In genomic region chr6:170552765-170553685, GRCh38 we compare ENCODE assay signal across 8 cellular contexts. TPM values are rescaled to one million over a fixed set of nuclear protein-coding genes. Genes with fewer than 3 reads are reported as not detected.
DNase-seq lines count a peak whose midpoint lies in the region; ATAC-seq and TF ChIP-seq lines count a peak whose summit lies in the region.

Gene PSMB1, minus strand, starts transcription at chr6:170553307. Its CDS starts 65 bp downstream, at chr6:170553242.

- H3K36me3 ChIP-seq in RWPE2 (ENCODE audit: low read depth) = peaks cover 56% of the 10 kb centered on the region

- no peaks in the 10 kb centered on the region for H3K27me3 ChIP-seq in RWPE2 (ENCODE audit: insufficient read depth, poor library complexity, severe bottlenecking)

- DNase-seq in EH (ENCODE audit: low read depth) (peak; percentile 96), GOT3 (lab: John Stamatoyannopoulos, UW) (peak; percentile 79), LNCaP clone FGC (ENCODE audit: low read depth) (peak; percentile 83), RWPE2 (ENCODE audit: low spot score) (peak; percentile 95), fibroblast of pulmonary artery (ENCODE audit: low read depth) (peak; percentile 97), natural killer cell (peak; percentile 78)
- peak; percentile 75 for DNase-seq in activated T-helper 2 cell treated with anti-CD3 and anti-CD28 coated beads, Interferon-gamma antibody, Interleukin-2, Interleukin-4, amounts not matched to agents 10 μg/mL and 5 μg/mL and 100 μg/mL, durations not matched to agents 14 hours and 24 hours and 36 hours (ENCODE audit: low spot score)
- DNase-seq in stimulated activated naive CD4-positive, alpha-beta T cell treated with Interleukin-2 at 50 U/mL for 16 hours (lab: John Stamatoyannopoulos, UW) = peak; percentile 87

- H3K9me3 Mint-ChIP-seq in activated T-helper 2 cell treated with anti-CD3 and anti-CD28 coated beads, Interferon-gamma antibody, Interleukin-2, Interleukin-4, amounts not matched to agents 10 μg/mL and 5 μg/mL and 100 μg/mL, durations not matched to agents 14 hours and 24 hours and 36 hours = no peaks in the 10 kb centered on the region
- no peaks in the 10 kb centered on the region for H3K9me3 Mint-ChIP-seq in natural killer cell

- ATAC-seq in RWPE2 (ENCODE audit: low read depth) (peak; percentile 74), natural killer cell (peak; percentile 41 to 55 (median 46))

- H3K27ac Mint-ChIP-seq in activated T-helper 2 cell treated with anti-CD3 and anti-CD28 coated beads, Interferon-gamma antibody, Interleukin-2, Interleukin-4, amounts not matched to agents 10 μg/mL and 5 μg/mL and 100 μg/mL, durations not matched to agents 14 hours and 24 hours and 36 hours = no peak within 1 kb of the TSS
- no peak within 1 kb of the TSS for H3K27ac Mint-ChIP-seq in natural killer cell

- no peak within 1 kb of the TSS for H3K4me3 Mint-ChIP-seq in activated T-helper 2 cell treated with anti-CD3 and anti-CD28 coated beads, Interferon-gamma antibody, Interleukin-2, Interleukin-4, amounts not matched to agents 10 μg/mL and 5 μg/mL and 100 μg/mL, durations not matched to agents 14 hours and 24 hours and 36 hours (ENCODE audit: low read depth)
- H3K4me3 Mint-ChIP-seq in natural killer cell = no peak within 1 kb of the TSS

- no peaks in the 10 kb centered on the region for H3K9me3 ChIP-seq in RWPE2 (ENCODE audit: severe bottlenecking)

- no peaks in the 10 kb centered on the region for H3K27me3 Mint-ChIP-seq in activated T-helper 2 cell treated with anti-CD3 and anti-CD28 coated beads, Interferon-gamma antibody, Interleukin-2, Interleukin-4, amounts not matched to agents 10 μg/mL and 5 μg/mL and 100 μg/mL, durations not matched to agents 14 hours and 24 hours and 36 hours (ENCODE audit: low read depth)
- H3K27me3 Mint-ChIP-seq in natural killer cell (ENCODE audit: low read depth in 2 of 2) = no peaks in the 10 kb centered on the region

- peak within 1 kb of the TSS; percentile 52 for H3K27ac ChIP-seq in RWPE2 (ENCODE audit: poor library complexity, severe bottlenecking)

- peaks cover 34% of the 10 kb centered on the region for H3K4me1 Mint-ChIP-seq in activated T-helper 2 cell treated with anti-CD3 and anti-CD28 coated beads, Interferon-gamma antibody, Interleukin-2, Interleukin-4, amounts not matched to agents 10 μg/mL and 5 μg/mL and 100 μg/mL, durations not matched to agents 14 hours and 24 hours and 36 hours (ENCODE audit: low read depth)
- H3K4me1 Mint-ChIP-seq in natural killer cell = peaks cover 13 to 43% of the 10 kb centered on the region in 2 donors

- H3K4me3 ChIP-seq in LNCaP clone FGC (ENCODE audit: low read depth, low read length) (peak within 1 kb of the TSS; percentile 81), RWPE2 (ENCODE audit: severe bottlenecking) (peak within 1 kb of the TSS; percentile 71), fibroblast of pulmonary artery (replicated peaks; ENCODE audit: low read depth, low read length) (peak within 1 kb of the TSS; percentile 95)

- peaks cover 43% of the 10 kb centered on the region for H3K36me3 Mint-ChIP-seq in activated T-helper 2 cell treated with anti-CD3 and anti-CD28 coated beads, Interferon-gamma antibody, Interleukin-2, Interleukin-4, amounts not matched to agents 10 μg/mL and 5 μg/mL and 100 μg/mL, durations not matched to agents 14 hours and 24 hours and 36 hours (ENCODE audit: low read depth)
- H3K36me3 Mint-ChIP-seq in natural killer cell = no peaks in the 10 kb centered on the region

- peaks cover 11% of the 10 kb centered on the region for H3K4me1 ChIP-seq in RWPE2 (ENCODE audit: insufficient read depth, poor library complexity, severe bottlenecking)

- intact Hi-C loops in activated T-helper 2 cell treated with anti-CD3 and anti-CD28 coated beads, Interferon-gamma antibody, Interleukin-2, Interleukin-4, amounts not matched to agents 10 μg/mL and 5 μg/mL and 100 μg/mL, durations not matched to agents 14 hours and 24 hours and 36 hours (cut with micrococcal nuclease) = no loop called here
- intact Hi-C loops in natural killer cell (cut with micrococcal nuclease) = loop anchor here (1.0 to 5.0 kb wide), 2 partner anchors 88 to 851 kb away; partner anchors contain the start of genes C6orf120 and WDR27

- TF ChIP-seq CTCF in LNCaP clone FGC (IDR thresholded peaks at IDR 0.05; ENCODE audit: control insufficient read depth, extremely low read depth, insufficient read depth) (no peak), RWPE2 (IDR thresholded peaks at IDR 0.05; ENCODE audit: poor library complexity, severe bottlenecking) (no peak), fibroblast of pulmonary artery (IDR thresholded peaks at IDR 0.05; ENCODE audit: low read length, missing control alignments) (no peak), natural killer cell (IDR thresholded peaks at IDR 0.05) (no peak)

RNA-seq across cellular contexts. Expression of gene PSMB1, which starts in this region (rescaled TPM):
- total RNA-seq in activated T-helper 2 cell treated with anti-CD3 and anti-CD28 coated beads, Interferon-gamma antibody, Interleukin-2, Interleukin-4, amounts not matched to agents 10 μg/mL and 5 μg/mL and 100 μg/mL, durations not matched to agents 14 hours and 24 hours and 36 hours = 277 and 278 TPM in 2 replicates
- 100 to 1,000 TPM; 102 to 129 (median 103) TPM for total RNA-seq in natural killer cell

Comparison
In these comparisons a context has a peak if more than half of its experiments do, and no peak if none do; other contexts are left out.
1. Peak in every context shown above with its lines: DNase-seq, ATAC-seq, H3K4me3 ChIP-seq and H3K27ac ChIP-seq.